In genomic region chr10:70234668-70235447, GRCh38 we compare ENCODE assay signal across 11 cellular contexts. TPM values are rescaled to one million over a fixed set of nuclear protein-coding genes. Genes with fewer than 3 reads are reported as not detected.
DNase-seq lines count a peak whose midpoint lies in the region; FAIRE-seq and TF ChIP-seq lines count a peak whose summit lies in the region.
"Had no signal": no experiment of that assay in that cellular context is flagged by ENCODE, and none has a peak within 500 bp of the region (broad histone marks: within the 10 kb centered on the region; RNA-seq: fewer than 3 reads in every experiment).

No MANE protein-coding gene starts in this region.

- intact Hi-C loops in posterior cingulate gyrus (cut with DNase I), result loop anchor here (5.0 kb wide), 1 partner anchor 147 kb away; the partner anchor contains the start of gene LRRC20

- no peaks in the 10 kb centered on the region for H3K4me1 ChIP-seq in small intestine (ENCODE audit: control insufficient read depth in 2 of 2, insufficient read depth in 1 of 2, low read depth in 1 of 2, low read length in 1 of 2)

- H3K36me3 ChIP-seq in small intestine (ENCODE audit: control insufficient read depth in 2 of 2, insufficient read depth in 2 of 2, low read length in 2 of 2), result no peaks in the 10 kb centered on the region

- no peak for TF ChIP-seq CTCF in fibroblast of pulmonary artery (IDR thresholded peaks at IDR 0.05; ENCODE audit: low read length, missing control alignments)

- WGBS in small intestine, 3 donors, result 64 to 79% (median 74%) methylated on average over 18 of the region's 18 CpGs

- no peak for FAIRE-seq in small intestine (lab: Jason Lieb, UNC)
- FAIRE-seq in RCC 7860 (lab: Jason Lieb, UNC), result no peak
- FAIRE-seq: colon had no signal

- peak overlapping the region in 1 of 2 donors; percentile 69 for H3K27ac ChIP-seq in small intestine (ENCODE audit: low read depth in 1 of 2, low read length in 1 of 2)

- H3K27me3 ChIP-seq in small intestine (ENCODE audit: control insufficient read depth in 2 of 2, insufficient read depth in 2 of 2, low read length in 2 of 2), result no peaks in the 10 kb centered on the region

- H3K4me3 ChIP-seq in fibroblast of pulmonary artery (replicated peaks; ENCODE audit: low read depth, low read length) (no peak overlapping the region), small intestine (ENCODE audit: low read depth in 1 of 2, low read length in 2 of 2) (no peak overlapping the region)
- H3K4me3 ChIP-seq: HAP-1 had no signal

- H3K9me3 ChIP-seq in small intestine (ENCODE audit: control insufficient read depth, low read depth), result no peaks in the 10 kb centered on the region

- DNase-seq in SIG-M5 treated with dmso at 0.1 percent for 504 hours (lab: John Stamatoyannopoulos, UW; ENCODE audit: unreplicated experiment) (peak; percentile 4), SIG-M5 (lab: John Stamatoyannopoulos, UW) (no peak), OCI-M1 (lab: John Stamatoyannopoulos, UW) (peak; percentile 90), fibroblast of pulmonary artery (ENCODE audit: low read depth) (peak; percentile 73), small intestine (peak; percentile 86), posterior cingulate gyrus (no peak), RCC 7860 (ENCODE audit: low spot score) (no peak)
- no peak for DNase-seq in stimulated activated CD4-positive, alpha-beta T cell treated with anti-CD3 and anti-CD28 coated beads, Interleukin-15, amount 100 ng/mL, for 24 hours
- DNase-seq: activated B cell treated with CpG ODN at 0.5 μM for 24 hours had no signal

RNA-seq across cellular contexts. Expression of gene PPA1, which starts 1.6 kb away (rescaled TPM):
- 100 to 1,000 TPM; 167 to 383 (median 240) TPM for polyA plus RNA-seq in small intestine

RNA-seq across cellular contexts. Expression of gene NPFFR1, which starts 48.9 kb away (rescaled TPM):
- under 1 TPM in 1 of 3 donors, not detected in 2; 0.06 TPM for polyA plus RNA-seq in small intestine

Comparison
In these comparisons a context has a peak if more than half of its experiments do, and no peak if none do; other contexts are left out.
1. DNase-seq: peak in SIG-M5 treated with dmso at 0.1 percent for 504 hours (single experiment), OCI-M1 (single experiment), fibroblast of pulmonary artery (single experiment) and small intestine (single experiment); none in SIG-M5 (single experiment), posterior cingulate gyrus (0 of 10), RCC 7860 (single experiment) and stimulated activated CD4-positive, alpha-beta T cell treated with anti-CD3 and anti-CD28 coated beads, Interleukin-15, amount 100 ng/mL, for 24 hours (single experiment).